Comparison of ENCODE assay signal across 18 cellular contexts in the genomic region with DNA sequence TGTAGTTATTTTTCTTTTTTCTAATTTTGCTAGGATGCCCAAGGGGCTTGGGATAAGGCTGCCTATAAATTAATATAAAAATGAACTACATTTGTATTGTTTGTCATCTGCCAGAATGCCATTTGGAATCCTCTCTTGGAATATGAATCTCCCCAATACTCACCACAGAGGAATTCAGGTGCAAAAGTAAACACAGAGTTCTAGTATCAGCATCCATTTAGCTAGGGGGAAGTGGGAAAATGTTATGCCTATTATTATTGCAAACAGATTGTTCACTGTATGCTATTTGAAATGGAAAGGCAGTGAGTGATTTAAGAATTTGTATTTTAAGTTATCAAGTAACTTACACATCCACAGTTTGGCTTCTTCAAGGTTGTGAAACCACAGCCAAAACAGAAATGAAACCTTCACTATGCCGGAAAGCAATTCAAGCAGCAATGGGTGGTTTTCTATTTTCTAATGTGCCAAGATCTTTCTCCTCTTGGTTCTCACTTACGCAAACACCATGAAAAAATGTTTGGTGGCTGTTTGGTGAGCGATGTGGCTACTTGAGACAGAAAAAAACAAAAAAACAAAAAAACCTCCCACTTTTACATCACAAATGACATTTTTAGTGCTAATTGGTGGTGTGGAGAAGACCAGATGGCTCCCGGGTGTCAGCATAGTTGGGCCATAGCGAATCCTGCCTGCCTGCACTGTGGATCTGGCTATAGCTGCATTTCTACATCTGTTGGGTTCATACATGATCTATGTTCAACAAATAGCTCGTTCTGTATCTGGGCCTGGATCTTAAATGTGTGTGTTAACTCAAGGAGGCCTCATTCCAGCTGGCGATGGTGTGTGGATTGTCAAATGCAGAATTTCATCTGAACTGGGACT.
DNase-seq lines count a peak whose midpoint lies in the region; ATAC-seq and TF ChIP-seq lines count a peak whose summit lies in the region.
"Had no signal": no experiment of that assay in that cellular context is flagged by ENCODE, and none has a peak within 500 bp of the region (broad histone marks: within the 10 kb centered on the region; RNA-seq: fewer than 3 reads in every experiment).

No MANE protein-coding gene starts in this region.

- TF ChIP-seq CTCF in AG10803 (conservative IDR thresholded peaks at IDR 0.05; ENCODE audit: low read length) = no peak
- TF ChIP-seq CTCF in foreskin fibroblast (IDR thresholded peaks at IDR 0.05; ENCODE audit: low read depth, low read length) = no peak

- peak; percentile 81 for ATAC-seq in SK-N-SH treated with all-trans-retinoic acid at 6 μM for 48 hours
- ATAC-seq in left colon = no peak
- no peak for ATAC-seq in HG02678 (IDR thresholded peaks at IDR 0.05; ENCODE audit: unreplicated experiment)
- no peak for ATAC-seq in HG03469 (IDR thresholded peaks at IDR 0.05; ENCODE audit: unreplicated experiment)
- ATAC-seq: activated T-helper 17 cell treated with anti-CD3 and anti-CD28 coated beads, Interleukin-2, amount 50 U/mL, for 72 hours; right lobe of liver had no signal

- intact Hi-C loops in left colon (cut with DNase I, micrococcal nuclease) = no loop called here

- peak overlapping the region; percentile 42 for H3K4me3 ChIP-seq in AG10803 (ENCODE audit: low read length)
- H3K4me3 ChIP-seq in foreskin fibroblast (ENCODE audit: low read depth in 1 of 2, low read length in 2 of 2) = no peak overlapping the region
- H3K4me3 ChIP-seq: right lobe of liver had no signal

- DNase-seq in AG10803 (ENCODE audit: low read depth) (peak; percentile 95), HS-5 (ENCODE audit: low read depth) (peak; percentile 41), foreskin fibroblast (peak; percentile 28 to 53), left colon (no peak), NCI-H524 treated with DMSO at 0.1 percent for 48 hours (lab: John Stamatoyannopoulos, UW) (no peak)
- DNase-seq: amniotic stem cell; BE2C; cortex of kidney; H7; kidney glomerular epithelial cell; NCI-H1048; right lobe of liver; stimulated activated CD4-positive, alpha-beta T cell treated with anti-CD3 and anti-CD28 coated beads, Interleukin-2, amount 100 ng/mL, for 24 hours; T-helper 2 cell had no signal

TF ChIP-seq in SK-N-SH treated with all-trans-retinoic acid at 6 μM for 48 hours, 23 proteins besides CTCF, POLR2A, EP300 and RAD21:
- TF ChIP-seq TCF4 (CRISPR knock-in tag; IDR thresholded peaks at IDR 0.05; ENCODE audit: borderline replicate concordance) = no peak
TF ChIP-seq in SK-N-SH treated with all-trans-retinoic acid at 6 μM for 48 hours: peak in this region for 0.

Comparison
In these comparisons a context has a peak if more than half of its experiments do, and no peak if none do; other contexts are left out.
1. DNase-seq: peak in AG10803 (single experiment), HS-5 (single experiment) and foreskin fibroblast (2 of 2); none in left colon (0 of 2) and NCI-H524 treated with DMSO at 0.1 percent for 48 hours (single experiment).